ENCODE assay signal across 30 cellular contexts in the genomic region with DNA sequence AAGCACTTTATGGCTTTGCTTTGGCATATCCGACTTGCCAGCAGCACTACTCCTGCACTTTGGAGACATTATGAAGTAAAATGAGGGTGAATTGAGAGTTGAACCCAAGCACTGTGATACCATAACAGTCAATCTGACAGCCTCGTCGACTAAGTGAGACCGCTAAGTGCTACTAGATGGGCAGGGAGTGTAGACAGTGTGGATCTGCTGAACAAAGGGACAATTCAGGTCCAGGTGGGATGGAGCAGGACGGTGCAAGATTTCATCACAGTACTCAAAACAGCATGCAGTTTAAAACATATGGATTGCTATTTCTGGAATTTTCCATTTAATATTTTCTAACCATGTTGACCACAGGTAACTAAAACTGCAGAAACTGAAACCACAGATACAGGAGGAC. TPM values are rescaled to one million over a fixed set of nuclear protein-coding genes. Genes with fewer than 3 reads are reported as not detected.
"Had no signal": no experiment of that assay in that cellular context is flagged by ENCODE, and none has a peak within 500 bp of the region (broad histone marks: within the 10 kb centered on the region; RNA-seq: fewer than 3 reads in every experiment).

No MANE protein-coding gene starts in this region.

- H3K4me1 ChIP-seq: Peyer's patch, SJCRH30 had no signal

- H3K4me3 ChIP-seq: Peyer's patch, SJCRH30 had no signal

- H3K36me3 ChIP-seq: Peyer's patch, SJCRH30 had no signal

- DNase-seq: activated CD4-positive, alpha-beta memory T cell treated with anti-CD3 and anti-CD28 coated beads, Interleukin-2, amount 10 ng/mL, durations not matched to agents 7 days and 5 days; activated CD4-positive, alpha-beta T cell treated with anti-CD3 and anti-CD28 coated beads, Interleukin-2, amount 10 ng/mL, durations not matched to agents 7 days and 5 days; activated CD4-positive, CD25-positive, alpha-beta regulatory T cell treated with anti-CD3 and anti-CD28 coated beads, Interleukin-2, amount 50 U/mL, for 72 hours; activated gamma-delta T cell; activated naive CD4-positive, alpha-beta T cell treated with anti-CD3 and anti-CD28 coated beads for 36 hours; activated T-cell treated with anti-CD3 and anti-CD28 coated beads for 4 hours; activated T-cell treated with anti-CD3 and anti-CD28 coated beads, Interleukin-2, amount 50 U/mL, for 48 hours; amygdala; cerebellar nuclear complex; Karpas-422; NCI-H1105 treated with DMSO at 0.1 percent for 48 hours; NCI-H1436 treated with DMSO at 0.1 percent for 48 hours; NCI-H187; NCI-H2081 treated with DMSO at 0.1 percent for 48 hours; NCI-H2171 treated with DMSO at 0.1 percent for 48 hours; NCI-H226; NCI-H526 treated with DMSO at 0.1 percent for 48 hours; NCI-H82; NK-92 treated with Interleukin-12 subunit alpha and Interleukin-12 subunit beta, amount 100 ng/mL, for 24 hours; Peyer's patch; Right ventricle myocardium superior; SJCRH30; T-helper 17 cell; T-helper 9 cell had no signal

- ATAC-seq: activated T-helper 17 cell treated with anti-CD3 and anti-CD28 coated beads, Interleukin-2, amount 50 U/mL, for 72 hours; T-helper 17 cell; WTC11 had no signal

- FAIRE-seq: astrocyte had no signal

- H3K27ac ChIP-seq: Peyer's patch, RWPE1, SJCRH30 had no signal

- H3K9me3 ChIP-seq: Peyer's patch, SJCRH30 had no signal

- H3K27me3 ChIP-seq: Peyer's patch, SJCRH30 had no signal

RNA-seq across cellular contexts. Expression of a gene that starts 42.8 kb away (rescaled TPM):
- total RNA-seq: activated CD4-positive, alpha-beta memory T cell treated with anti-CD3 and anti-CD28 coated beads, Interleukin-2, amount 10 ng/mL, durations not matched to agents 7 days and 5 days; activated CD4-positive, alpha-beta T cell treated with anti-CD3 and anti-CD28 coated beads, Interleukin-2, amount 10 ng/mL, durations not matched to agents 7 days and 5 days; activated naive CD4-positive, alpha-beta T cell treated with anti-CD3 and anti-CD28 coated beads for 36 hours; cardiac septum; NCI-H460; Right ventricle myocardium superior; SJCRH30; WTC11 had no signal
